8 cellular contexts compared by ENCODE assay signal in the genomic region with DNA sequence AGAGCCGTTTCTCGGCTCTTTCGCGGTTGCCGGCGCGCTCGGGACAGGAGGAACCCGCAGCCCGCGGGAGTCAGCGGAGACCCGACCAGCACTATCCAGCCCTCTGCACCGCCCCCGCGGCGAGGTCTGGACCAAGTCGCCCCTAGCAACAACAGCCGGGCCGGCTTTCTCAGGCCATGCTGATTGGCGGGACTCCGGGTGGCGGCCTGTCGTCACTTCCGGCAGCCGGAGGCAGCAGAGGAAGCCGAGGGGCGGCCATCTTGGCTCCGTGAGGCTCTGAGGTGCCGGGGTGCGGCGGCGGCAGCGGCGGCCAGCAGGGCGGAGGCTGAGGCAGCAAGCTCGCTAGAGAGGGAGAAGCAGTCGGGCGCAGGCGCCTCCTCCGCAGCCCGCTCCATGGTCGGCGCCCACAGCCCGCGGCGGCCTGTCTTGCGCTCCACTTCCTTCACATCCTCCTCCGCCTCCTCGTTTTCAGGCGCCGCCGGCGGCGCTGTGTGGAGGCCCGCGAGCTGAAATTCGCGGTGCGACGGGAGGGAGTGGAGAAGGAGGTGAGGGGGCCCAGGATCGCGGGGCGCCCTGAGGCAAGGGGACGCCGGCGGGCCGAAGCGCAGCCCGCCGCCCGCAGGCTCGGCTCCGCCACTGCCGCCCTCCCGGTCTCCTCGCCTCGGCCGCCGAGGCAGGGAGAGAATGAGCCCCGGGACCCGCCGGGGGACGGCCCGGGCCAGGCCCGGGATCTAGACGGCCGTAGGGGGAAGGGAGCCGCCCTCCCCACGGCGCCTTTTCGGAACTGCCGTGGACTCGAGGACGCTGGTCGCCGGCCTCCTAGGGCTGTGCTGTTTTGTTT. TPM values are rescaled to one million over a fixed set of nuclear protein-coding genes. Genes with fewer than 3 reads are reported as not detected.
DNase-seq lines count a peak whose midpoint lies in the region; ATAC-seq and TF ChIP-seq lines count a peak whose summit lies in the region.

MARK3 (plus strand) TSS at position 263 of the 841 bp plus-strand sequence. CDS start 615 bp downstream, outside the sequence.

- ATAC-seq in GM19452 (IDR thresholded peaks at IDR 0.05; ENCODE audit: unreplicated experiment): peak; percentile 92

- under 1% methylated on average over 97 of the region's 97 CpGs for WGBS in liver

- TF ChIP-seq CTCF in dorsolateral prefrontal cortex (IDR thresholded peaks at IDR 0.05 in 54 of 56, conservative IDR thresholded peaks at IDR 0.05 in 2 of 56; ENCODE audit: low read depth in 1 of 56, partially characterized antibody in 56 of 56) (peak in 42 of 56 donors; percentile 3 to 56 (median 31)), liver (IDR thresholded peaks at IDR 0.05; ENCODE audit: low read depth, low read length, missing input control) (no peak)

- peaks cover 38% of the 10 kb centered on the region for H3K4me1 ChIP-seq in CD4-positive, alpha-beta memory T cell (ENCODE audit: insufficient read depth, low read length)
- H3K4me1 ChIP-seq in liver (ENCODE audit: control insufficient read depth in 4 of 4, insufficient read depth in 4 of 4, low read length in 3 of 4): peaks cover 8 to 27% (median 16%) of the 10 kb centered on the region in 4 donors

- H3K36me3 ChIP-seq in CD4-positive, alpha-beta memory T cell (ENCODE audit: insufficient read depth, low read length): no peaks in the 10 kb centered on the region
- H3K36me3 ChIP-seq in liver (ENCODE audit: control insufficient read depth in 4 of 4, insufficient read depth in 3 of 4, low read depth in 1 of 4, low read length in 3 of 4): no peaks in the 10 kb centered on the region

- no peaks in the 10 kb centered on the region for H3K9me3 ChIP-seq in CD4-positive, alpha-beta memory T cell (ENCODE audit: control insufficient read depth in 1 of 2, low read length in 2 of 2)
- H3K9me3 ChIP-seq in liver (ENCODE audit: control insufficient read depth in 4 of 4, low read length in 3 of 4): no peaks in the 10 kb centered on the region

- peak within 1 kb of the TSS; percentile 86 for H3K27ac ChIP-seq in CD4-positive, alpha-beta memory T cell (ENCODE audit: low read depth, low read length)
- H3K27ac ChIP-seq in dorsolateral prefrontal cortex (peak within 1 kb of the TSS; percentile 93 to 100 (median 99)), liver (ENCODE audit: low read depth in 1 of 2, low read length in 2 of 2) (peak within 1 kb of the TSS; percentile 98 to 99)

- peak; percentile 95 to 97 (median 96) for DNase-seq in CD4-positive, alpha-beta memory T cell
- DNase-seq in HK-2 (ENCODE audit: unreplicated experiment) (peak; percentile 96), NCI-H82 treated with DMSO at 0.1 percent for 48 hours (lab: John Stamatoyannopoulos, UW; ENCODE audit: unreplicated experiment) (peak; percentile 67), dorsolateral prefrontal cortex (peak; percentile 94 to 99 (median 98))
- peak; percentile 98 for DNase-seq in activated CD4-positive, alpha-beta memory T cell treated with anti-CD3 and anti-CD28 coated beads for 36 hours
- peak; percentile 98 for DNase-seq in stimulated activated CD4-positive, alpha-beta T cell treated with anti-CD3 and anti-CD28 coated beads, Interleukin-4, amount 100 ng/mL, for 24 hours

- CTCF ChIA-PET in CD4-positive, alpha-beta memory T cell (lab: Charles Lee; ENCODE audit: partially characterized antibody): interaction anchor here (1.2 to 5.1 kb wide), 2 partner anchors 8 to 11 kb away, joined by 3 to 24 read pairs; no protein-coding TSS in a partner anchor
- CTCF ChIA-PET in activated CD4-positive, alpha-beta memory T cell treated with anti-CD3 and anti-CD28 coated beads for 36 hours (lab: Charles Lee): no interaction called here

- TF ChIP-seq RAD21 in liver (IDR thresholded peaks at IDR 0.05): peak in 1 of 2 donors; percentile 10

- peak within 1 kb of the TSS; percentile 94 to 100 (median 98) for H3K4me3 Mint-ChIP-seq in CD4-positive, alpha-beta memory T cell
- H3K4me3 Mint-ChIP-seq in activated CD4-positive, alpha-beta memory T cell treated with anti-CD3 and anti-CD28 coated beads for 36 hours: peak within 1 kb of the TSS; percentile 98

- peaks cover 17 to 51% (median 37%) of the 10 kb centered on the region in 4 donors for H3K4me1 Mint-ChIP-seq in CD4-positive, alpha-beta memory T cell
- peaks cover 38% of the 10 kb centered on the region for H3K4me1 Mint-ChIP-seq in activated CD4-positive, alpha-beta memory T cell treated with anti-CD3 and anti-CD28 coated beads for 36 hours (ENCODE audit: low read depth)

- H3K27me3 Mint-ChIP-seq in CD4-positive, alpha-beta memory T cell: peaks cover 0 to 2% of the 10 kb centered on the region in 2 donors
- H3K27me3 Mint-ChIP-seq in activated CD4-positive, alpha-beta memory T cell treated with anti-CD3 and anti-CD28 coated beads for 36 hours: peaks cover 3% of the 10 kb centered on the region

- peak within 1 kb of the TSS; percentile 68 to 91 for H3K9ac ChIP-seq in liver (ENCODE audit: low read depth in 1 of 2, low read length in 2 of 2)

- POLR2A ChIA-PET in CD4-positive, alpha-beta memory T cell (lab: Charles Lee; ENCODE audit: partially characterized antibody): interaction anchor here (0.8 to 4.1 kb wide), 7 partner anchors 9 to 536 kb away, joined by 3 to 75 read pairs (median 4); partner anchors contain the start of genes BAG5 and EIF5
- POLR2A ChIA-PET in activated CD4-positive, alpha-beta memory T cell treated with anti-CD3 and anti-CD28 coated beads for 36 hours (lab: Charles Lee): interaction anchor here (0.7 to 2.2 kb wide), 2 partner anchors 42 to 51 kb away, joined by 3 to 14 read pairs; partner anchors contain the start of gene EIF5

- peaks cover 0 to 17% of the 10 kb centered on the region in 2 donors for H3K36me3 Mint-ChIP-seq in CD4-positive, alpha-beta memory T cell
- H3K36me3 Mint-ChIP-seq in activated CD4-positive, alpha-beta memory T cell treated with anti-CD3 and anti-CD28 coated beads for 36 hours: peaks cover 6% of the 10 kb centered on the region

- H3K9me3 Mint-ChIP-seq in CD4-positive, alpha-beta memory T cell: peaks cover 0 to 2% (median 0%) of the 10 kb centered on the region in 8 donors
- H3K9me3 Mint-ChIP-seq in activated CD4-positive, alpha-beta memory T cell treated with anti-CD3 and anti-CD28 coated beads for 36 hours: no peaks in the 10 kb centered on the region

- intact Hi-C loops in CD4-positive, alpha-beta memory T cell (cut with micrococcal nuclease): loop anchor here (1.0 kb wide), 2 partner anchors 9 to 52 kb away; no protein-coding TSS in a partner anchor
- intact Hi-C loops in activated CD4-positive, alpha-beta memory T cell treated with anti-CD3 and anti-CD28 coated beads for 36 hours (cut with micrococcal nuclease): loop anchor here (1.0 to 5.0 kb wide), 3 partner anchors 9 to 51 kb away; partner anchors contain the start of gene EIF5
- intact Hi-C loops in dorsolateral prefrontal cortex (cut with DNase I): loop anchor here (1.0 to 5.0 kb wide), 2 partner anchors 51 to 328 kb away; partner anchors contain the start of genes EIF5 (in 2 of the 2) and CDC42BPB (in 1 of the 2)

- no peaks in the 10 kb centered on the region for H3K27me3 ChIP-seq in CD4-positive, alpha-beta memory T cell (ENCODE audit: insufficient read depth, low read length)
- H3K27me3 ChIP-seq in dorsolateral prefrontal cortex (no peaks in the 10 kb centered on the region), liver (ENCODE audit: control insufficient read depth in 4 of 4, insufficient read depth in 4 of 4, low read length in 3 of 4) (no peaks in the 10 kb centered on the region)

- peak within 1 kb of the TSS; percentile 67 to 95 for H3K4me3 ChIP-seq in CD4-positive, alpha-beta memory T cell (ENCODE audit: low read length in 2 of 2)
- H3K4me3 ChIP-seq in dorsolateral prefrontal cortex: peak within 1 kb of the TSS; percentile 71 to 99 (median 91)
- H3K4me3 ChIP-seq in liver (ENCODE audit: low read depth in 1 of 3, low read length in 3 of 3): peak within 1 kb of the TSS; percentile 65 to 95 (median 82)

- H3K27ac Mint-ChIP-seq in CD4-positive, alpha-beta memory T cell: peak within 1 kb of the TSS; percentile 95 to 98 (median 97)
- H3K27ac Mint-ChIP-seq in activated CD4-positive, alpha-beta memory T cell treated with anti-CD3 and anti-CD28 coated beads for 36 hours: peak within 1 kb of the TSS; percentile 94

TF ChIP-seq in liver, 16 proteins besides CTCF, POLR2A, EP300 and RAD21 (continues in another document):
- TF ChIP-seq REST (IDR thresholded peaks at IDR 0.05): peak; percentile 34
- no peak for TF ChIP-seq FOXA2 (IDR thresholded peaks at IDR 0.05)
- TF ChIP-seq FOXA1 (IDR thresholded peaks at IDR 0.05): no peak
- peak; percentile 99 for TF ChIP-seq YY1 (IDR thresholded peaks at IDR 0.05)
- no peak for TF ChIP-seq JUND (IDR thresholded peaks at IDR 0.05)
- TF ChIP-seq EGR1 (IDR thresholded peaks at IDR 0.05; ENCODE audit: low read depth in 2 of 2): peak; percentile 97 to 99
- TF ChIP-seq SP1 (IDR thresholded peaks at IDR 0.05): peak; percentile 57
- TF ChIP-seq TAF1 (conservative IDR thresholded peaks at IDR 0.05): no peak

RNA-seq across cellular contexts. Expression of gene MARK3, which starts in this region (rescaled TPM):
- total RNA-seq in CD4-positive, alpha-beta memory T cell: 100 to 1,000 TPM; 108 to 113 TPM
- 10 to 100 TPM; 18.4 to 44.7 TPM for polyA plus RNA-seq in CD4-positive, alpha-beta memory T cell
- 10 to 100 TPM; 63.4 to 69.1 TPM for total RNA-seq in activated CD4-positive, alpha-beta memory T cell treated with anti-CD3 and anti-CD28 coated beads for 36 hours
- total RNA-seq in dorsolateral prefrontal cortex (100 to 1,000 TPM; 106 to 189 (median 135) TPM), liver (10 to 100 TPM; 48.0 to 86.0 TPM)
- 10 to 100 TPM; 14.1 to 18.1 TPM for polyA plus RNA-seq in liver

Comparison
In these comparisons a context has a peak if more than half of its experiments do, and no peak if none do; other contexts are left out.
1. Peak in every context shown above with its lines: DNase-seq, ATAC-seq, H3K4me3 ChIP-seq and H3K27ac ChIP-seq.